ENCODE assay signal across 14 cellular contexts in the genomic region with DNA sequence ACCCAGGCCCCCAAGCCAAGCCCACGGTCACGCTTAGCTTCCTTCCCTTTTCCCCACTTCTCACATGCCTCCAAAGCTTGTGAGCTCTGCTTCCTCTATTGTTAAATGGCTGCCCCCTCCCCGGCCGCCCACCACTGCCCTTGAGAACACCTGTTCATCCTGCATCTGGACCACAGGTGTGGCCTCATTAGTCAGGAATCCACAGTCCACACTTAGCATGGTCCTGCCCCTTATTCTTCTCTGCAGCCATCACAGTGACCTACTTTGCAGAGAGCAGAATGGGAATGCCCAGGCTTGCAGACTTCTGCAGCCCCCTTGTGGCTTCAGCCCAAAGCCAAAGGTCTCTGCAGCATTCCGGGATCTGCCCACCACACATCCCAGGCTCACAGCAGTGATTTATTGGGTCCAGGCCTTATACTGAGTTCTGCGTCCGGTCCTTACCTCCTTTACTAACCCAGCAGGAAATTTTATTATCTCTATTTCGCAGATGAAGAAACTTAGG.
DNase-seq lines count a peak whose midpoint lies in the region; ATAC-seq and TF ChIP-seq lines count a peak whose summit lies in the region.
"Had no signal": no experiment of that assay in that cellular context is flagged by ENCODE, and none has a peak within 500 bp of the region (broad histone marks: within the 10 kb centered on the region; RNA-seq: fewer than 3 reads in every experiment).

No MANE protein-coding gene starts in this region.

- H3K79me2 ChIP-seq in PC-9 (ENCODE audit: low read depth), result no peaks in the 10 kb centered on the region

- no peaks in the 10 kb centered on the region for H3F3A ChIP-seq in PC-9 (ENCODE audit: insufficient read depth, low read depth)

- H3K4me1 ChIP-seq in PC-9 (replicated peaks; ENCODE audit: insufficient read depth), result peaks cover 25% of the 10 kb centered on the region

- no peaks in the 10 kb centered on the region for H3K36me3 ChIP-seq in PC-9 (ENCODE audit: low read depth)
- H3K36me3 ChIP-seq: SJCRH30, spleen had no signal

- DNase-seq in ACHN, result peak; percentile 24
- peak; percentile 31 to 35 for DNase-seq in Kasumi-1 (lab: John Stamatoyannopoulos, UW)
- DNase-seq in dorsolateral prefrontal cortex, result peak in 3 of 10 donors; percentile 38 to 74 (median 54)
- DNase-seq in medulla oblongata (ENCODE audit: extremely low spot score), result peak; percentile 76
- DNase-seq in PC-9, result no peak
- DNase-seq in omental fat pad (ENCODE audit: low spot score), result no peak
- no peak for DNase-seq in NCI-H2196 (lab: John Stamatoyannopoulos, UW; ENCODE audit: unreplicated experiment)
- DNase-seq: cortex of kidney, NCI-H1048, NCI-H446, spleen had no signal

- H3K4me2 ChIP-seq in PC-9, result no peak overlapping the region

- no TSS peak for BruUV-seq in PC-9 (replicated peaks; lab: Mats Ljungman, UMichigan)

- H3K4me3 ChIP-seq in dorsolateral prefrontal cortex (peak overlapping the region in 1 of 59 donors; percentile 16), PC-9 (no peak overlapping the region)
- H3K4me3 ChIP-seq: GM12878, SJCRH30, spleen had no signal

- no peak overlapping the region for H2AFZ ChIP-seq in PC-9

- H3K27ac ChIP-seq in dorsolateral prefrontal cortex (peak overlapping the region in 45 of 59 donors; percentile 10 to 90 (median 69)), PC-9 (no peak overlapping the region)
- H3K27ac ChIP-seq: SJCRH30 had no signal

- CTCF ChIA-PET in PC-9 (lab: Charles Lee), result no interaction called here

- POLR2A ChIA-PET in PC-9 (lab: Charles Lee; ENCODE audit: unreplicated experiment), result no interaction called here

- intact Hi-C loops in dorsolateral prefrontal cortex (cut with DNase I), result loop anchor here (2.0 to 10.0 kb wide), 2 partner anchors 67 to 69 kb away; a partner anchor contains a TSS
- intact Hi-C loops in PC-9 (cut with micrococcal nuclease; ENCODE audit: unreplicated experiment), result no loop called here

- no peaks in the 10 kb centered on the region for H3K9me2 ChIP-seq in PC-9 (ENCODE audit: insufficient read depth)

- in situ Hi-C loops in ACHN (cut with HindIII; ENCODE audit: low pct_ligation_motif_present, low pct_unique_long_range_greater_than_20kb, low sequenced_read_pairs), result no loop called here

- H3K27me3 ChIP-seq in dorsolateral prefrontal cortex (no peaks in the 10 kb centered on the region), PC-9 (ENCODE audit: insufficient read depth, low read depth) (no peaks in the 10 kb centered on the region)
- H3K27me3 ChIP-seq: SJCRH30 had no signal

- ATAC-seq in GM21381 (IDR thresholded peaks at IDR 0.05; ENCODE audit: unreplicated experiment), result no peak
- ATAC-seq in omental fat pad (ENCODE audit: low FRiP score), result no peak
- ATAC-seq: GM12878 had no signal

- H4K20me1 ChIP-seq in PC-9 (ENCODE audit: insufficient read depth), result no peaks in the 10 kb centered on the region

- TF ChIP-seq CTCF in dorsolateral prefrontal cortex (IDR thresholded peaks at IDR 0.05 in 54 of 56, conservative IDR thresholded peaks at IDR 0.05 in 2 of 56; ENCODE audit: low read depth in 1 of 56, partially characterized antibody in 56 of 56) (peak in 49 of 56 donors; percentile 15 to 73 (median 44)), PC-9 (conservative IDR thresholded peaks at IDR 0.05) (no peak), omental fat pad (IDR thresholded peaks at IDR 0.05) (no peak)

- no peaks in the 10 kb centered on the region for H3K9me3 ChIP-seq in PC-9 (ENCODE audit: insufficient read depth, low read depth)
- H3K9me3 ChIP-seq: SJCRH30, spleen had no signal

Comparison
In these comparisons a context has a peak if more than half of its experiments do, and no peak if none do; other contexts are left out.
1. DNase-seq: peak in ACHN (single experiment), Kasumi-1 (2 of 2) and medulla oblongata (single experiment); none in PC-9 (0 of 2), omental fat pad (single experiment) and NCI-H2196 (single experiment).
2. CTCF ChIP-seq: peak in dorsolateral prefrontal cortex (49 of 56); none in PC-9 (single experiment) and omental fat pad (0 of 3).